Comparison of ENCODE assay signal across 1 cellular context in genomic region chr19:10168386-10168948, GRCh38.
TF ChIP-seq lines count a peak whose summit lies in the region.

No MANE protein-coding gene starts in this region.

TF ChIP-seq in IMR-90, 13 proteins besides CTCF, POLR2A, EP300 and RAD21:
- TF ChIP-seq MAFK (IDR thresholded peaks at IDR 0.05; ENCODE audit: low read depth, low read length): no peak
- TF ChIP-seq MAZ (IDR thresholded peaks at IDR 0.05; ENCODE audit: borderline replicate concordance, low read depth, low read length): no peak
- no peak for TF ChIP-seq RCOR1 (IDR thresholded peaks at IDR 0.05; ENCODE audit: insufficient replicate concordance, low read length)
- no peak for TF ChIP-seq RFX5 (IDR thresholded peaks at IDR 0.05; ENCODE audit: low read depth, low read length)
- no peak for TF ChIP-seq CEBPB (IDR thresholded peaks at IDR 0.05; ENCODE audit: low read depth, low read length)
- no peak for TF ChIP-seq NFE2L2 (IDR thresholded peaks at IDR 0.05; ENCODE audit: low read depth, low read length)
- no peak for TF ChIP-seq CHD1 (IDR thresholded peaks at IDR 0.05; ENCODE audit: low read depth, low read length)
- no peak for TF ChIP-seq SMC3 (IDR thresholded peaks at IDR 0.05; ENCODE audit: low read depth, low read length)
- TF ChIP-seq FOS (IDR thresholded peaks at IDR 0.05; ENCODE audit: low read depth, low read length): no peak
